Comparison of ENCODE assay signal across 8 cellular contexts in genomic region chr11:62622476-62622875, GRCh38. TPM values are rescaled to one million over a fixed set of nuclear protein-coding genes. Genes with fewer than 3 reads are reported as not detected.
DNase-seq lines count a peak whose midpoint lies in the region; ATAC-seq and TF ChIP-seq lines count a peak whose summit lies in the region.

No MANE protein-coding gene starts in this region.

- ATAC-seq in lower lobe of right lung (no peak), GM19397 (IDR thresholded peaks at IDR 0.05; ENCODE audit: unreplicated experiment) (no peak), HG02870 (IDR thresholded peaks at IDR 0.05; ENCODE audit: unreplicated experiment) (no peak)

- H3K27ac ChIP-seq in angular gyrus (ENCODE audit: low read depth, low read length), result peak overlapping the region; percentile 89
- peak overlapping the region; percentile 88 for H3K27ac ChIP-seq in lower lobe of right lung
- H3K27ac ChIP-seq in temporal lobe (ENCODE audit: low read depth, low read length), result peak overlapping the region; percentile 57

- POLR2A ChIA-PET in activated CD4-positive, alpha-beta T cell treated with anti-CD3 and anti-CD28 coated beads, Interleukin-2, amount 10 ng/mL, durations not matched to agents 7 days and 5 days (lab: Charles Lee), result interaction anchor here (0.6 to 1.7 kb wide), 2 partner anchors 29 to 31 kb away, joined by 3 to 9 read pairs; partner anchors contain the start of gene TUT1

- H3K27ac Mint-ChIP-seq in activated CD4-positive, alpha-beta T cell treated with anti-CD3 and anti-CD28 coated beads, Interleukin-2, amount 10 ng/mL, durations not matched to agents 7 days and 5 days, result peak overlapping the region; percentile 96

- H3K36me3 ChIP-seq in lower lobe of right lung, result peaks cover 29% of the 10 kb centered on the region

- H3K4me3 ChIP-seq in lower lobe of right lung, result peak overlapping the region; percentile 79

- H3K36me3 Mint-ChIP-seq in activated CD4-positive, alpha-beta T cell treated with anti-CD3 and anti-CD28 coated beads, Interleukin-2, amount 10 ng/mL, durations not matched to agents 7 days and 5 days (ENCODE audit: low read depth), result peaks cover 40% of the 10 kb centered on the region

- no peaks in the 10 kb centered on the region for H3K27me3 ChIP-seq in lower lobe of right lung (ENCODE audit: low read depth)

- H3K4me1 ChIP-seq in lower lobe of right lung, result peaks cover 19% of the 10 kb centered on the region

- peak overlapping the region; percentile 85 for H3K4me3 Mint-ChIP-seq in activated CD4-positive, alpha-beta T cell treated with anti-CD3 and anti-CD28 coated beads, Interleukin-2, amount 10 ng/mL, durations not matched to agents 7 days and 5 days

- H3K4me1 Mint-ChIP-seq in activated CD4-positive, alpha-beta T cell treated with anti-CD3 and anti-CD28 coated beads, Interleukin-2, amount 10 ng/mL, durations not matched to agents 7 days and 5 days, result peaks cover 26% of the 10 kb centered on the region

- H3K9me3 Mint-ChIP-seq in activated CD4-positive, alpha-beta T cell treated with anti-CD3 and anti-CD28 coated beads, Interleukin-2, amount 10 ng/mL, durations not matched to agents 7 days and 5 days, result no peaks in the 10 kb centered on the region

- CTCF ChIA-PET in activated CD4-positive, alpha-beta T cell treated with anti-CD3 and anti-CD28 coated beads, Interleukin-2, amount 10 ng/mL, durations not matched to agents 7 days and 5 days (lab: Charles Lee), result interaction anchor here (1.0 to 4.7 kb wide), 12 partner anchors 9 to 198 kb away, joined by 3 to 40 read pairs (median 5); partner anchors contain the start of genes ROM1 and ZBTB3

- DNase-seq in activated CD4-positive, alpha-beta T cell treated with anti-CD3 and anti-CD28 coated beads, Interleukin-2, amount 10 ng/mL, durations not matched to agents 7 days and 5 days, result no peak
- no peak for DNase-seq in activated CD4-positive, alpha-beta T cell treated with anti-CD3 and anti-CD28 coated beads, Interleukin-2, amount 50 U/mL, for 48 hours
- DNase-seq in lower lobe of right lung, result no peak
- no peak for DNase-seq in SHP77 treated with DMSO at 0.1 percent for 48 hours (lab: John Stamatoyannopoulos, UW)

- TF ChIP-seq CTCF in lower lobe of right lung (IDR thresholded peaks at IDR 0.05), result no peak

- no peaks in the 10 kb centered on the region for H3K27me3 Mint-ChIP-seq in activated CD4-positive, alpha-beta T cell treated with anti-CD3 and anti-CD28 coated beads, Interleukin-2, amount 10 ng/mL, durations not matched to agents 7 days and 5 days

- intact Hi-C loops in lower lobe of right lung (cut with DNase I), result no loop called here

- no peaks in the 10 kb centered on the region for H3K9me3 ChIP-seq in lower lobe of right lung

RNA-seq across cellular contexts. Expression of gene B3GAT3, which starts 0.7 kb away (rescaled TPM):
- 10 to 100 TPM; 63.4 to 71.1 TPM for total RNA-seq in activated CD4-positive, alpha-beta T cell treated with anti-CD3 and anti-CD28 coated beads, Interleukin-2, amount 10 ng/mL, durations not matched to agents 7 days and 5 days
- 32.6 TPM for total RNA-seq in lower lobe of right lung
- 15.7 TPM for total RNA-seq in temporal lobe

RNA-seq across cellular contexts. Expression of gene ROM1, which starts 9.4 kb away (rescaled TPM):
- 1 to 10 TPM; 1.0 to 1.3 TPM for total RNA-seq in activated CD4-positive, alpha-beta T cell treated with anti-CD3 and anti-CD28 coated beads, Interleukin-2, amount 10 ng/mL, durations not matched to agents 7 days and 5 days
- total RNA-seq in lower lobe of right lung (5.6 TPM), temporal lobe (1.7 TPM)

RNA-seq across cellular contexts. Expression of gene EML3, which starts 9.9 kb away (rescaled TPM):
- 100 to 1,000 TPM; 137 to 144 TPM for total RNA-seq in activated CD4-positive, alpha-beta T cell treated with anti-CD3 and anti-CD28 coated beads, Interleukin-2, amount 10 ng/mL, durations not matched to agents 7 days and 5 days
- 69.3 TPM for total RNA-seq in lower lobe of right lung
- 4.2 TPM for total RNA-seq in temporal lobe

RNA-seq across cellular contexts. Expression of gene MTA2, which starts 20.8 kb away (rescaled TPM):
- 100 to 1,000 TPM; 270 to 299 TPM for total RNA-seq in activated CD4-positive, alpha-beta T cell treated with anti-CD3 and anti-CD28 coated beads, Interleukin-2, amount 10 ng/mL, durations not matched to agents 7 days and 5 days
- total RNA-seq in lower lobe of right lung, result 68.4 TPM
- 83.6 TPM for total RNA-seq in temporal lobe

RNA-seq across cellular contexts. Expression of gene GANAB, which starts 23.9 kb away (rescaled TPM):
- total RNA-seq in activated CD4-positive, alpha-beta T cell treated with anti-CD3 and anti-CD28 coated beads, Interleukin-2, amount 10 ng/mL, durations not matched to agents 7 days and 5 days, result 100 to 1,000 TPM; 290 to 291 TPM
- total RNA-seq in lower lobe of right lung (228 TPM), temporal lobe (69.3 TPM)

Comparison
In these comparisons a context has a peak if more than half of its experiments do, and no peak if none do; other contexts are left out.
1. RNA of gene EML3, which starts 9.9 kb away (total RNA-seq): 137 to 144 TPM in activated CD4-positive, alpha-beta T cell treated with anti-CD3 and anti-CD28 coated beads, Interleukin-2, amount 10 ng/mL, durations not matched to agents 7 days and 5 days and 69.3 TPM in lower lobe of right lung (single experiment); 4.2 TPM in temporal lobe (single experiment); every median in the first group is over 10 times any median in the second.
2. Peak in every context shown above with its lines, with median percentiles within 50 percentile points of each other: H3K27ac ChIP-seq.